ENCODE assay signal across 8 cellular contexts in the genomic region with DNA sequence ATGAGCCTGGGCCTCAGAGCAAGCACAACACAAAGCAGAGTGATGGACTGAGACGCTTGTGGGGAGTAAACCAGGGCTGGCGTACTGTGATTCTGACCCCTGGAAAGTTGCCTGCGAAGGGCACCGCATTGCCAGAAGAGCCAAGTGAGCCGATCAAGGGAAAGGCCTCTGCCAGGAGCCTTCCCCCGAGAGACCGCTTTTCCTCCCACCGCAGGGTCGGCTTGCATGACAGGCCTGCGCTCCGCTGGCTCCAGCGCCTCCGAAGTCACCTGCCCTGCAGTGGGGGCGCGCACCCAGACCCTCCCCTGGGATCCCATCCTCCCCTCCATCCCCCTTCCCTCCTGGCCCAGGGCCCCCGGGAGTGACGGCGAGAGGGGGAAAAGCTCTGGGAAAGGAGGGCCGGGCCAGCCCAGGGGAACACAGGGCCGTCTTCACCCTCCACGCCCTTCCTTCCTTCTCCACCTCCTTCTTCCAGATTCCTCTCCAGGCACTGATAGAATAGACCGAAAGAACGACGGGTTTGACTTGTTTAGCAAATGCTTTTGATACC.
DNase-seq lines count a peak whose midpoint lies in the region; ATAC-seq and TF ChIP-seq lines count a peak whose summit lies in the region.

No MANE protein-coding gene starts in this region.

- no peak for TF ChIP-seq CTCF in left ventricle myocardium inferior (IDR thresholded peaks at IDR 0.05; ENCODE audit: borderline replicate concordance)
- no peak for TF ChIP-seq CTCF in retinal pigment epithelial cell (conservative IDR thresholded peaks at IDR 0.05; ENCODE audit: low read depth, low read length)

- POLR2A ChIA-PET in CD4-positive, alpha-beta memory T cell (lab: Charles Lee; ENCODE audit: partially characterized antibody) = interaction anchor here (0.8 to 1.7 kb wide), 5 partner anchors 9 to 165 kb away, joined by 3 to 5 read pairs (median 3); partner anchors contain the start of gene TRIM33

- ATAC-seq in GM19467 (IDR thresholded peaks at IDR 0.05; ENCODE audit: unreplicated experiment) (peak; percentile 24), HG03575 (IDR thresholded peaks at IDR 0.05; ENCODE audit: extremely low read depth, insufficient number of reproducible peaks, low FRiP score, unreplicated experiment) (peak; percentile 17)
- ATAC-seq in activated T-helper 17 cell treated with anti-CD3 and anti-CD28 coated beads, Interleukin-2, amount 50 U/mL, for 72 hours (replicated peaks) = peak; percentile 26

- no peaks in the 10 kb centered on the region for H3K36me3 Mint-ChIP-seq in CD4-positive, alpha-beta memory T cell
- no peaks in the 10 kb centered on the region for H3K36me3 Mint-ChIP-seq in activated T-helper 17 cell treated with anti-CD3 and anti-CD28 coated beads, Interleukin-2, amount 50 U/mL, for 72 hours (ENCODE audit: low read depth)

- H3K4me3 ChIP-seq in CD4-positive, alpha-beta memory T cell (ENCODE audit: low read length in 2 of 2) = peak overlapping the region; percentile 54 to 71
- H3K4me3 ChIP-seq in left ventricle myocardium inferior (peak overlapping the region; percentile 73), retinal pigment epithelial cell (ENCODE audit: low read length) (peak overlapping the region; percentile 49)

- H3K27ac ChIP-seq in CD4-positive, alpha-beta memory T cell (ENCODE audit: low read depth, low read length) = no peak overlapping the region
- H3K27ac ChIP-seq in left ventricle myocardium inferior (replicated peaks) = peak overlapping the region; percentile 82

- H3K9me3 ChIP-seq in CD4-positive, alpha-beta memory T cell (ENCODE audit: control insufficient read depth in 1 of 2, low read length in 2 of 2) = no peaks in the 10 kb centered on the region
- H3K9me3 ChIP-seq in left ventricle myocardium inferior (replicated peaks) = no peaks in the 10 kb centered on the region

- no peaks in the 10 kb centered on the region for H3K27me3 ChIP-seq in CD4-positive, alpha-beta memory T cell (ENCODE audit: insufficient read depth, low read length)
- no peaks in the 10 kb centered on the region for H3K27me3 ChIP-seq in left ventricle myocardium inferior (ENCODE audit: low read depth)

- peak in 1 of 5 donors; percentile 44 for DNase-seq in CD4-positive, alpha-beta memory T cell
- DNase-seq in left ventricle myocardium inferior = peak; percentile 28
- DNase-seq in retinal pigment epithelial cell (ENCODE audit: low read depth) = no peak
- no peak for DNase-seq in NCI-H2196 treated with DMSO at 0.1 percent for 48 hours (lab: John Stamatoyannopoulos, UW; ENCODE audit: unreplicated experiment)
- DNase-seq in activated CD4-positive, alpha-beta T cell treated with anti-CD3 and anti-CD28 coated beads, Interleukin-2, amount 50 U/mL, for 48 hours = no peak

- H3K9me3 Mint-ChIP-seq in CD4-positive, alpha-beta memory T cell = peaks cover 0 to 3% (median 0%) of the 10 kb centered on the region in 8 donors
- peaks cover 4% of the 10 kb centered on the region for H3K9me3 Mint-ChIP-seq in activated T-helper 17 cell treated with anti-CD3 and anti-CD28 coated beads, Interleukin-2, amount 50 U/mL, for 72 hours

- peak overlapping the region; percentile 86 to 98 (median 94) for H3K4me3 Mint-ChIP-seq in CD4-positive, alpha-beta memory T cell
- H3K4me3 Mint-ChIP-seq in activated T-helper 17 cell treated with anti-CD3 and anti-CD28 coated beads, Interleukin-2, amount 50 U/mL, for 72 hours = peak overlapping the region; percentile 96

- H3K27ac Mint-ChIP-seq in CD4-positive, alpha-beta memory T cell = peak overlapping the region; percentile 81 to 98 (median 97)
- peak overlapping the region; percentile 96 for H3K27ac Mint-ChIP-seq in activated T-helper 17 cell treated with anti-CD3 and anti-CD28 coated beads, Interleukin-2, amount 50 U/mL, for 72 hours

- H3K4me1 ChIP-seq in CD4-positive, alpha-beta memory T cell (ENCODE audit: insufficient read depth, low read length) = peaks cover 51% of the 10 kb centered on the region
- peaks cover 16% of the 10 kb centered on the region for H3K4me1 ChIP-seq in left ventricle myocardium inferior

- intact Hi-C loops in CD4-positive, alpha-beta memory T cell (cut with micrococcal nuclease) = loop anchor here (1.0 to 10.0 kb wide), 12 partner anchors 46 to 954 kb away; partner anchors contain the start of genes BCAS2, DENND2C, MAGI3 and NRAS
- intact Hi-C loops in left ventricle myocardium inferior (cut with micrococcal nuclease) = loop anchor here (10.0 kb wide), 1 partner anchor 209 kb away; no protein-coding TSS in a partner anchor

- no peaks in the 10 kb centered on the region for H3K27me3 Mint-ChIP-seq in CD4-positive, alpha-beta memory T cell
- H3K27me3 Mint-ChIP-seq in activated T-helper 17 cell treated with anti-CD3 and anti-CD28 coated beads, Interleukin-2, amount 50 U/mL, for 72 hours = no peaks in the 10 kb centered on the region

- peaks cover 24 to 55% (median 40%) of the 10 kb centered on the region in 4 donors for H3K4me1 Mint-ChIP-seq in CD4-positive, alpha-beta memory T cell
- H3K4me1 Mint-ChIP-seq in activated T-helper 17 cell treated with anti-CD3 and anti-CD28 coated beads, Interleukin-2, amount 50 U/mL, for 72 hours = peaks cover 21% of the 10 kb centered on the region

- no peaks in the 10 kb centered on the region for H3K36me3 ChIP-seq in CD4-positive, alpha-beta memory T cell (ENCODE audit: insufficient read depth, low read length)
- H3K36me3 ChIP-seq in left ventricle myocardium inferior = no peaks in the 10 kb centered on the region

- CTCF ChIA-PET in CD4-positive, alpha-beta memory T cell (lab: Charles Lee; ENCODE audit: partially characterized antibody) = interaction anchor here (0.7 to 6.5 kb wide), 24 partner anchors 8 to 711 kb away, joined by 3 to 69 read pairs (median 4); partner anchors contain the start of gene BCAS2
